In the genomic region with DNA sequence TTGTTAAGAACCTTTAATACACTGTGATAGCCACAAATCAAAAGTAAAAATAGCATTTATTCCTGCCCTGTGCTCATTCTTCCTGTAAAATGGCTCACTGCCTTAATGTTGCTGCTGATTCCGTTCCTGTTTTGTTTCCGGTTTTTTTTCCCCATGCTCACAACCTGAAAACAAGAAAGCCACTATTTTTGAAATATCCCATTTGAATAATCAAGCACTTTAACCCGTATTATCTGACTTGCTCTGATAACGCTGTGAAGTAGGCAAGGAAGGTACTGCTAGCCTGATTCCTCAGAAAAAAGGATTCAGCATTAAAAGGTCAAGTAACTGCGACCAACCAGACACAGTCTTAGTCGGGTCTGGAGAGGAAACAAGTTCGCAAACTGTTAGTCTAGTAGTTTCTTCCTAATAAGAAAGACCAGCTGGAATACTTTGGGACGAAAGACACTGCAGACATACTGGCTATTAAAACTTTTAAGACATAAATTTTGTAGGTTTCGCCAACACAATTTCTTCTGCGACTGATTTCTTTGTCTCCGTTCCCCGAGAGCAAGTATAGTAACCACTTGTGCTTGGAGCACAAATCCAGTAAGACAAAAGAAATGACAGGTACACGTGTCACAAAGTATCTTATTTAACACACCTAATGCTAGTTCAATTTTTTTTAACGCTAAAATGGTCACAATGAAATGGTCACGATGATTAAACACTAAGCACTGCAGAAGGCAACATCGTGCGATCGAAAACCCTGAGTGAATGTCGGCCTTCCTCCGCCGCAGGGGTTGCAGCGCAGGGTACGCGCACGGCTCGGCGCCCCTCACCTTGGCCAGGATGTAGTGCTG, we compare ENCODE assay signal across 8 cellular contexts. TPM values are rescaled to one million over a fixed set of nuclear protein-coding genes. Genes with fewer than 3 reads are reported as not detected.
DNase-seq lines count a peak whose midpoint lies in the region; ATAC-seq and TF ChIP-seq lines count a peak whose summit lies in the region.

No MANE protein-coding gene starts in this region.

- peak overlapping the region; percentile 96 to 100 (median 98) for H3K27ac Mint-ChIP-seq in CD4-positive, CD25-positive, alpha-beta regulatory T cell

- peaks cover 30 to 53% (median 42%) of the 10 kb centered on the region in 4 donors for H3K4me1 Mint-ChIP-seq in CD4-positive, CD25-positive, alpha-beta regulatory T cell

- WGBS in transverse colon (ENCODE audit: low coverage in 1 of 2), 2 donors, result 1% methylated on average over 11 to 27 of the region's 27 CpGs

- H3K36me3 ChIP-seq in CD4-positive, CD25-positive, alpha-beta regulatory T cell (ENCODE audit: control insufficient read depth, insufficient read depth, low read length), result peaks cover 5% of the 10 kb centered on the region
- peaks cover 0 to 2% (median under 1%) of the 10 kb centered on the region in 4 donors for H3K36me3 ChIP-seq in transverse colon

- ATAC-seq in CD4-positive, CD25-positive, alpha-beta regulatory T cell (ENCODE audit: low read depth in 2 of 2), result no peak
- peak; percentile 1 for ATAC-seq in GM19372 (IDR thresholded peaks at IDR 0.05; ENCODE audit: low read depth, unreplicated experiment)

- no peak for TF ChIP-seq POLR2A in transverse colon (IDR thresholded peaks at IDR 0.05)

- H3K27me3 ChIP-seq in CD4-positive, CD25-positive, alpha-beta regulatory T cell (ENCODE audit: control insufficient read depth, insufficient read depth, low read length), result no peaks in the 10 kb centered on the region
- H3K27me3 ChIP-seq in transverse colon, result no peaks in the 10 kb centered on the region

- H3K27ac ChIP-seq in CD4-positive, CD25-positive, alpha-beta regulatory T cell (ENCODE audit: insufficient read depth, low read length, poor library complexity, severe bottlenecking), result peak overlapping the region; percentile 99
- H3K27ac ChIP-seq in RWPE1 (peak overlapping the region; percentile 95), transverse colon (peak overlapping the region; percentile 92 to 99 (median 97))

- intact Hi-C loops in transverse colon (cut with DNase I; ENCODE audit: low total_unique reads), result loop anchor here (1.0 kb wide), 1 partner anchor 190 kb away; a partner anchor contains a TSS

- CTCF ChIA-PET in RWPE1 (lab: Yijun Ruan, JAX), result interaction anchor here (0.6 to 0.7 kb wide), 2 partner anchors 723 to 1838 kb away, joined by 3 read pairs; no protein-coding TSS in a partner anchor

- TF ChIP-seq CTCF in RWPE1 (conservative IDR thresholded peaks at IDR 0.05; ENCODE audit: low read depth) (no peak), transverse colon (IDR thresholded peaks at IDR 0.05) (no peak)

- in situ Hi-C loops in transverse colon (cut with MboI; ENCODE audit: low pct_ligation_motif_present in 1 of 4, low pct_unique_long_range_greater_than_20kb in 1 of 4, low sequenced_read_pairs in 3 of 4), result loop anchor here in 2 of 4 donors (25.0 kb wide), 1 partner anchor 194 kb away; a partner anchor contains a TSS

- no peak for TF ChIP-seq EP300 in transverse colon (IDR thresholded peaks at IDR 0.05; ENCODE audit: low read depth)

- POLR2A ChIA-PET in RWPE1 (lab: Yijun Ruan, JAX; ENCODE audit: low non-redundant PET), result no interaction called here

- peaks cover 9% of the 10 kb centered on the region for H3K36me3 Mint-ChIP-seq in CD4-positive, CD25-positive, alpha-beta regulatory T cell

- H3K4me1 ChIP-seq in CD4-positive, CD25-positive, alpha-beta regulatory T cell (ENCODE audit: control insufficient read depth, insufficient read depth, low read length, poor library complexity, severe bottlenecking), result peaks cover 33% of the 10 kb centered on the region
- H3K4me1 ChIP-seq in transverse colon, result peaks cover 0 to 32% (median 3%) of the 10 kb centered on the region in 4 donors

- no peaks in the 10 kb centered on the region for H3K27me3 Mint-ChIP-seq in CD4-positive, CD25-positive, alpha-beta regulatory T cell

- H3K9me3 Mint-ChIP-seq in CD4-positive, CD25-positive, alpha-beta regulatory T cell, result no peaks in the 10 kb centered on the region

- DNase-seq in CD4-positive, CD25-positive, alpha-beta regulatory T cell, result peak in 2 of 3 donors; percentile 34 to 63
- DNase-seq in HS-27A (ENCODE audit: low read depth), result peak; percentile 38
- DNase-seq in RWPE1 (ENCODE audit: low spot score), result peak; percentile 6
- peak; percentile 19 for DNase-seq in dedifferentiated amniotic fluid mesenchymal stem cell (ENCODE audit: extremely low spot score)
- peak; percentile 55 to 62 for DNase-seq in lung microvascular endothelial cell (ENCODE audit: low read depth in 2 of 2)
- peak; percentile 12 for DNase-seq in transverse colon
- DNase-seq in mucosa of gallbladder (ENCODE audit: low spot score), result no peak

- H3K4me3 Mint-ChIP-seq in CD4-positive, CD25-positive, alpha-beta regulatory T cell, result peak overlapping the region; percentile 84 to 90 (median 88)

- no peaks in the 10 kb centered on the region for H3K9me3 ChIP-seq in CD4-positive, CD25-positive, alpha-beta regulatory T cell (ENCODE audit: control insufficient read depth in 2 of 2, low read length in 2 of 2)
- no peaks in the 10 kb centered on the region for H3K9me3 ChIP-seq in transverse colon

- peak overlapping the region; percentile 98 for H3K4me3 ChIP-seq in CD4-positive, CD25-positive, alpha-beta regulatory T cell (ENCODE audit: low read depth, low read length)
- peak overlapping the region; percentile 55 to 88 (median 74) for H3K4me3 ChIP-seq in transverse colon

RNA-seq across cellular contexts. Expression of a gene that starts 0.8 kb away (rescaled TPM):
- total RNA-seq in CD4-positive, CD25-positive, alpha-beta regulatory T cell, result 9.2 TPM
- polyA plus RNA-seq in CD4-positive, CD25-positive, alpha-beta regulatory T cell, result 1 to 10 TPM; 4.5 to 7.3 (median 6.7) TPM
- total RNA-seq in lung microvascular endothelial cell (12.0 and 12.7 TPM in 2 replicates), transverse colon (10 to 100 TPM; 10.9 to 20.1 (median 18.4) TPM), mucosa of gallbladder (13.8 TPM)
